Comparison of ENCODE assay signal across 1 cellular context in genomic region chr19:58575183-58576041, GRCh38.
TF ChIP-seq lines count a peak whose summit lies in the region.

No MANE protein-coding gene starts in this region.

TF ChIP-seq in H1, 55 proteins besides CTCF, POLR2A, EP300 and RAD21:
- TF ChIP-seq SIN3A (conservative IDR thresholded peaks at IDR 0.05 in 1 of 2, IDR thresholded peaks at IDR 0.05 in 1 of 2; ENCODE audit: low read depth in 1 of 2, low read length in 2 of 2) (0 out of 4 replicates have a peak, but pooled peaks have one; percentile 4 to 51), RFX5 (IDR thresholded peaks at IDR 0.05; ENCODE audit: borderline replicate concordance, low read depth, low read length) (no peak), BCL11A (IDR thresholded peaks at IDR 0.05; ENCODE audit: low read depth in 2 of 2, low read length in 2 of 2) (no peak), SP1 (IDR thresholded peaks at IDR 0.05; ENCODE audit: low read depth, low read length) (peak; percentile 76; the same call in 1 of the 2 replicates), NRF1 (IDR thresholded peaks at IDR 0.05; ENCODE audit: low read depth, low read length) (peak; percentile 20; the same call in 1 of the 2 replicates), HDAC2 (IDR thresholded peaks at IDR 0.05; ENCODE audit: borderline replicate concordance in 1 of 2, low read depth in 2 of 2, low read length in 2 of 2) (peak; percentile 43 to 53; a peak in 2 of 4 replicates), JUN (IDR thresholded peaks at IDR 0.05; ENCODE audit: low read depth, low read length) (no peak), E2F6 (IDR thresholded peaks at IDR 0.05) (peak; percentile 23; the same call in 1 of the 2 replicates), SRF (IDR thresholded peaks at IDR 0.05; ENCODE audit: low read depth, low read length) (peak; percentile 68), SUZ12 (IDR thresholded peaks at IDR 0.05; ENCODE audit: low read length) (no peak), HDAC6 (IDR thresholded peaks at IDR 0.05; ENCODE audit: low read depth, low read length) (no peak), ASH2L (IDR thresholded peaks at IDR 0.05; ENCODE audit: low read length) (peak; percentile 43), BRCA1 (IDR thresholded peaks at IDR 0.05; ENCODE audit: low read depth, low read length) (no peak), CREB1 (IDR thresholded peaks at IDR 0.05) (peak; percentile 98), TAF1 (IDR thresholded peaks at IDR 0.05; ENCODE audit: low read depth, low read length) (peak; percentile 73), PHF8 (conservative IDR thresholded peaks at IDR 0.05; ENCODE audit: low read depth, low read length) (no peak; the same call in 1 of the 2 replicates), KDM4A (IDR thresholded peaks at IDR 0.05; ENCODE audit: low read depth, low read length, severe bottlenecking) (peak; percentile 72), SAP30 (IDR thresholded peaks at IDR 0.05; ENCODE audit: insufficient read depth, insufficient replicate concordance, low read length) (no peak), POU5F1 (IDR thresholded peaks at IDR 0.05; ENCODE audit: low read depth, low read length) (no peak), CBX8 (IDR thresholded peaks at IDR 0.05; ENCODE audit: borderline replicate concordance, low read depth, low read length) (no peak), TEAD4 (IDR thresholded peaks at IDR 0.05; ENCODE audit: low read depth, low read length) (no peak), TAF7 (optimal IDR thresholded peaks at IDR 0.05; ENCODE audit: borderline replicate concordance, low read depth, low read length) (peak; percentile 50), ATF3 (IDR thresholded peaks at IDR 0.05; ENCODE audit: insufficient read depth, low read depth, low read length) (peak; percentile 91), RBBP5 (IDR thresholded peaks at IDR 0.05; ENCODE audit: borderline replicate concordance, low read depth, low read length) (0 out of 2 replicates have a peak, but pooled peaks have one; percentile 39), CEBPB (IDR thresholded peaks at IDR 0.05; ENCODE audit: low read depth, low read length) (no peak), BACH1 (IDR thresholded peaks at IDR 0.05; ENCODE audit: low read length) (peak; percentile 62; the same call in 1 of the 2 replicates), CHD2 (IDR thresholded peaks at IDR 0.05; ENCODE audit: low read length) (no peak), KDM5A (IDR thresholded peaks at IDR 0.05; ENCODE audit: low read length) (no peak), POLR2AphosphoS5 (IDR thresholded peaks at IDR 0.05; ENCODE audit: low read depth, low read length) (peak; percentile 64; the same call in 1 of the 2 replicates), SIX5 (IDR thresholded peaks at IDR 0.05; ENCODE audit: low read depth, low read length) (peak; percentile 84)
